In the genomic region with DNA sequence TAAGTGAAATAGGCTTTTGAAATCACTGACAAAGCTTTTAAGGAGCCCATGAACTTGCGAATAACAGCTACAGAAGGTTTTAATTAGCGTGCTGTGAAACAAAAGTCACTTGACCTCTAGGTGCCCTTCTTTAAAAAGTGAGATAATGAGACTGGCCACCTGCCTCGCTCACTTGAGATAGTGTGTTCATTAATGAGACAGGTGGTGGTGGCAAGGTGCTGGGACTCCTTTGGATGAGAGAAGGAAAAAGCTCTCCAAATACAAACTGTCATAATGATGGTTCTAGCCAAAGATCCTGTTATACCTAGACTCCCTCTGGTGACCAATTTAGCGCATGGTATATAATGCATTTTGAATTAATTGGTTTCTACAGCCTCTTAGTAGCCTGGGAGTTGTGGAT, we compare ENCODE assay signal across 8 cellular contexts. TPM values are rescaled to one million over a fixed set of nuclear protein-coding genes. Genes with fewer than 3 reads are reported as not detected.
DNase-seq lines count a peak whose midpoint lies in the region; ATAC-seq, FAIRE-seq and TF ChIP-seq lines count a peak whose summit lies in the region.
"Had no signal": no experiment of that assay in that cellular context is flagged by ENCODE, and none has a peak within 500 bp of the region (broad histone marks: within the 10 kb centered on the region; RNA-seq: fewer than 3 reads in every experiment).

No MANE protein-coding gene starts in this region.

- H4K5ac ChIP-seq in H1 (ENCODE audit: insufficient read length, low read depth, low read length) = no peak overlapping the region

- no peak overlapping the region for H2BK120ac ChIP-seq in H1 (replicated peaks; ENCODE audit: low read depth, low read length)

- no peak overlapping the region for H3K4ac ChIP-seq in H1 (replicated peaks; ENCODE audit: insufficient read length, low read depth, low read length)

- peaks cover 6% of the 10 kb centered on the region for H3K27me3 Mint-ChIP-seq in CD8-positive, alpha-beta T cell (ENCODE audit: low read depth)

- H3K4me2 ChIP-seq in H1 (ENCODE audit: insufficient read depth in 1 of 2, low read depth in 2 of 2, low read length in 2 of 2) = no peak overlapping the region

- no peak overlapping the region for H3K56ac ChIP-seq in H1 (replicated peaks; ENCODE audit: insufficient read length, low read depth, low read length)

- FAIRE-seq in HTR-8/SVneo (lab: Jason Lieb, UNC) = no peak
- FAIRE-seq in H1 (lab: Jason Lieb, UNC) = no peak
- FAIRE-seq in small intestine (lab: Jason Lieb, UNC) = no peak

- ATAC-seq in CD8-positive, alpha-beta T cell = no peak
- ATAC-seq: activated T-cell treated with anti-CD3 and anti-CD28 coated beads, Interleukin-2, amount 50 U/mL, for 4 hours had no signal

- no peak overlapping the region for H2BK12ac ChIP-seq in H1 (ENCODE audit: low read depth, low read length)

- H3K9me3 ChIP-seq in H1 (ENCODE audit: insufficient read depth in 2 of 2, low read depth in 1 of 2, low read length in 1 of 2) = peaks cover 0 to 6% of the 10 kb centered on the region in 2 experiments; a peak in 1 of 4 replicates
- H3K9me3 ChIP-seq in small intestine (ENCODE audit: control insufficient read depth, low read depth) = no peaks in the 10 kb centered on the region
- H3K9me3 ChIP-seq in CD8-positive, alpha-beta T cell (ENCODE audit: low read length) = no peaks in the 10 kb centered on the region

- DNase-seq in HTR-8/SVneo (ENCODE audit: insufficient read length, low spot score) (peak; percentile 24), NCI-H510A (lab: John Stamatoyannopoulos, UW) (peak; percentile 43), H1 (ENCODE audit: low read depth in 1 of 2, low spot score in 2 of 2) (no peak), small intestine (peak; percentile 55), CD1c-positive myeloid dendritic cell (ENCODE audit: extremely low spot score) (no peak)
- DNase-seq in activated CD4-positive, alpha-beta T cell treated with anti-CD3 and anti-CD28 coated beads for 48 hours = no peak
- no peak for DNase-seq in CD8-positive, alpha-beta T cell
- DNase-seq: activated T-cell treated with anti-CD3 and anti-CD28 coated beads, Interleukin-2, amount 50 U/mL, for 4 hours had no signal

- H3K27me3 ChIP-seq in H1 (replicated peaks in 1 of 4; ENCODE audit: control insufficient read depth in 3 of 4, extremely low read depth in 1 of 4, insufficient read depth in 3 of 4, low read length in 3 of 4) = no peaks in the 10 kb centered on the region
- no peaks in the 10 kb centered on the region for H3K27me3 ChIP-seq in small intestine (ENCODE audit: control insufficient read depth in 2 of 2, insufficient read depth in 2 of 2, low read length in 2 of 2)
- no peaks in the 10 kb centered on the region for H3K27me3 ChIP-seq in CD8-positive, alpha-beta T cell (ENCODE audit: insufficient read depth, low read length)

- H4K91ac ChIP-seq in H1 (replicated peaks; ENCODE audit: insufficient read length, low read length) = no peak overlapping the region

- H4K20me1 ChIP-seq in H1 (replicated peaks in 1 of 2; ENCODE audit: control insufficient read depth in 1 of 2, insufficient read depth in 2 of 2, low read length in 2 of 2) = no peaks in the 10 kb centered on the region

- H2BK5ac ChIP-seq in H1 (ENCODE audit: low read depth, low read length) = no peak overlapping the region

- CTCF ChIA-PET in H1 (lab: Charles Lee; ENCODE audit: partially characterized antibody) = interaction anchor here (0.7 to 20.7 kb wide), 13 partner anchors 9 to 280 kb away, joined by 3 to 240 read pairs (median 4); no protein-coding TSS in a partner anchor
- CTCF ChIA-PET in CD8-positive, alpha-beta T cell (lab: Charles Lee) = interaction anchor here (0.6 kb wide), 1 partner anchor 8 kb away, joined by 4 read pairs; no protein-coding TSS in a partner anchor

- H3K36me3 ChIP-seq in H1 (ENCODE audit: control insufficient read depth in 2 of 4, insufficient read depth in 4 of 4, low read length in 3 of 4) (no peaks in the 10 kb centered on the region), small intestine (ENCODE audit: control insufficient read depth in 2 of 2, insufficient read depth in 2 of 2, low read length in 2 of 2) (no peaks in the 10 kb centered on the region)
- H3K36me3 ChIP-seq in CD8-positive, alpha-beta T cell (ENCODE audit: insufficient read depth, low read length) = no peaks in the 10 kb centered on the region

- H4K8ac ChIP-seq in H1 (ENCODE audit: extremely low read depth, insufficient read depth, low read length) = no peak overlapping the region

- no peaks in the 10 kb centered on the region for H3K79me1 ChIP-seq in H1 (ENCODE audit: low read depth, low read length)

- intact Hi-C loops in CD8-positive, alpha-beta T cell (cut with DNase I, micrococcal nuclease) = no loop called here

- peaks cover 0 to 4% (median under 1%) of the 10 kb centered on the region in 4 experiments; a peak in 3 of 7 replicates for H3K4me1 ChIP-seq in H1 (replicated peaks in 1 of 4; ENCODE audit: control insufficient read depth in 3 of 4, insufficient read depth in 4 of 4, low read length in 3 of 4)
- peaks cover 2 to 6% of the 10 kb centered on the region in 2 donors for H3K4me1 ChIP-seq in small intestine (ENCODE audit: control insufficient read depth in 2 of 2, insufficient read depth in 1 of 2, low read depth in 1 of 2, low read length in 1 of 2)
- H3K4me1 ChIP-seq in CD8-positive, alpha-beta T cell (ENCODE audit: insufficient read depth, low read length) = no peaks in the 10 kb centered on the region

- peak; percentile 60 to 66 for TF ChIP-seq RAD21 in H1 (IDR thresholded peaks at IDR 0.05 in 1 of 2, conservative IDR thresholded peaks at IDR 0.05 in 1 of 2; ENCODE audit: low read depth in 2 of 2, low read length in 2 of 2)

- no peak overlapping the region for H3K14ac ChIP-seq in H1 (ENCODE audit: insufficient read length)

- no peak overlapping the region for H3K23ac ChIP-seq in H1 (ENCODE audit: insufficient read length)

- no peak overlapping the region for H2BK20ac ChIP-seq in H1 (ENCODE audit: low read length)

- H3K27ac Mint-ChIP-seq in CD8-positive, alpha-beta T cell = no peak overlapping the region

- no peak overlapping the region for H3K4me3 Mint-ChIP-seq in CD8-positive, alpha-beta T cell
- H3K4me3 Mint-ChIP-seq: activated T-cell treated with anti-CD3 and anti-CD28 coated beads, Interleukin-2, amount 50 U/mL, for 4 hours had no signal

- H3K27ac ChIP-seq in H1 (ENCODE audit: low read depth, low read length) (no peak overlapping the region), small intestine (ENCODE audit: low read depth in 1 of 2, low read length in 1 of 2) (no peak overlapping the region)
- no peak overlapping the region for H3K27ac ChIP-seq in CD8-positive, alpha-beta T cell (ENCODE audit: low read depth, low read length)

- H3K4me1 Mint-ChIP-seq in CD8-positive, alpha-beta T cell (ENCODE audit: low read depth) = no peaks in the 10 kb centered on the region

- no peaks in the 10 kb centered on the region for H3K79me2 ChIP-seq in H1 (ENCODE audit: control insufficient read depth in 1 of 2, insufficient read depth in 2 of 2, low read length in 2 of 2)

- no peak overlapping the region for H2BK15ac ChIP-seq in H1 (ENCODE audit: low read length)

- no peak overlapping the region for H2AFZ ChIP-seq in H1 (ENCODE audit: low read length)

- H3K36me3 Mint-ChIP-seq in CD8-positive, alpha-beta T cell = no peaks in the 10 kb centered on the region

- POLR2A ChIA-PET in H1 (lab: Charles Lee; ENCODE audit: partially characterized antibody) = interaction anchor here (1.0 to 2.2 kb wide), 5 partner anchors 10 to 99 kb away, joined by 3 to 10 read pairs (median 4); partner anchors contain the start of gene IREB2
- POLR2A ChIA-PET in CD8-positive, alpha-beta T cell (lab: Charles Lee) = no interaction called here

- peak in 2 of 3 experiments; percentile 31 to 44; a peak in 2 of 4 replicates for TF ChIP-seq CTCF in H1 (IDR thresholded peaks at IDR 0.05; ENCODE audit: control extremely low read depth in 1 of 3, insufficient read depth in 1 of 3, low read depth in 1 of 3, low read length in 3 of 3)
- no peak for TF ChIP-seq CTCF in CD8-positive, alpha-beta T cell (IDR thresholded peaks at IDR 0.05)

- no peak for TF ChIP-seq POLR2A in H1 (IDR thresholded peaks at IDR 0.05; ENCODE audit: control extremely low read depth in 1 of 2, low read depth in 2 of 2, low read length in 2 of 2)

- no peaks in the 10 kb centered on the region for H3K23me2 ChIP-seq in H1 (ENCODE audit: low read depth, low read length)

- no peak overlapping the region for H2AK5ac ChIP-seq in H1 (ENCODE audit: low read depth, low read length)

- no peak overlapping the region for H3K9ac ChIP-seq in H1 (replicated peaks in 1 of 4; ENCODE audit: extremely low read depth in 1 of 4, low read depth in 3 of 4, low read length in 3 of 4)

- H3K18ac ChIP-seq in H1 (ENCODE audit: extremely low read depth, low read length) = no peak overlapping the region

- H3K9me3 Mint-ChIP-seq in CD8-positive, alpha-beta T cell = no peaks in the 10 kb centered on the region
- H3K9me3 Mint-ChIP-seq: activated T-cell treated with anti-CD3 and anti-CD28 coated beads, Interleukin-2, amount 50 U/mL, for 4 hours had no signal

- WGBS in H1 (ENCODE audit: extremely low coverage in 1 of 2, insufficient coverage in 1 of 2, insufficient read length in 1 of 2, insufficient replicate concordance in 2 of 2, low coverage in 1 of 2, low lambda C conversion rate in 2 of 2, missing lambda C conversion rate in 1 of 2), 2 experiments = 63% methylated on average over 4 of the region's 4 CpGs; no CpG with 5 or more reads in 1 of the 2 experiments
- 23 to 57% (median 30%) methylated on average over 4 of the region's 4 CpGs for WGBS in small intestine, 3 donors

- no peak for TF ChIP-seq EP300 in H1 (IDR thresholded peaks at IDR 0.05; ENCODE audit: borderline replicate concordance in 1 of 2, low read depth in 2 of 2, low read length in 2 of 2)

- no peak overlapping the region for H3K4me3 ChIP-seq in H1 (ENCODE audit: extremely low read depth in 1 of 4, insufficient read depth in 2 of 4, low read depth in 3 of 4, low read length in 4 of 4)
- no peak overlapping the region for H3K4me3 ChIP-seq in small intestine (ENCODE audit: low read depth in 1 of 2, low read length in 2 of 2)
- H3K4me3 ChIP-seq in CD8-positive, alpha-beta T cell (ENCODE audit: low read depth, low read length) = no peak overlapping the region

TF ChIP-seq in H1, 55 proteins besides CTCF, POLR2A, EP300 and RAD21 (continues in another document):
- no peak for TF ChIP-seq SUZ12 (IDR thresholded peaks at IDR 0.05; ENCODE audit: low read length)
- no peak for TF ChIP-seq KDM4A (IDR thresholded peaks at IDR 0.05; ENCODE audit: low read depth, low read length, severe bottlenecking)

RNA-seq across cellular contexts. Expression of gene IREB2, which starts 22.7 kb away (rescaled TPM):
- total RNA-seq in H1 (2021; fragmentation: NEBNext Ultra II Directional; extraction: Animal tissue kit (Norgen Biotek cat#: 25700)) = 99.7 and 103 TPM in 2 replicates
- polyA plus RNA-seq in H1 (2011; rRNA removed) (15.7 and 21.0 TPM in 2 replicates), small intestine (10 to 100 TPM; 12.4 to 16.3 (median 14.2) TPM)
- 26.8 TPM for polyA plus RNA-seq in H1 (2011; cell fraction: cytosol; rRNA removed)
- polyA plus RNA-seq in H1 (2011; cell fraction: nucleus; rRNA removed) = 20.1 TPM
- 20.9 to 62.3 TPM (median 38.7 TPM) in 4 replicates for polyA plus RNA-seq in H1 (2012, experiment 1 of 2)
- polyA plus RNA-seq in H1 (2012, experiment 2 of 2) = 2.2 TPM
- 30.1 TPM for polyA plus RNA-seq in H1 (2013, experiment 1 of 2)
- polyA plus RNA-seq in H1 (2013, experiment 2 of 2) = 27.0 TPM
- 75.4 and 91.3 TPM in 2 replicates for polyA minus RNA-seq in H1 (2011; rRNA and poly(A)+ RNA removed)
- polyA minus RNA-seq in H1 (2011; cell fraction: cytosol; rRNA and poly(A)+ RNA removed) = 48.4 TPM
- 57.5 TPM for polyA minus RNA-seq in H1 (2011; cell fraction: nucleus; rRNA and poly(A)+ RNA removed)
- total RNA-seq in CD8-positive, alpha-beta T cell = 10 to 100 TPM; 67.4 to 76.7 TPM

Comparison
In these comparisons a context has a peak if more than half of its experiments do, and no peak if none do; other contexts are left out.
1. DNase-seq: peak in HTR-8/SVneo (single experiment), NCI-H510A (single experiment) and small intestine (single experiment); none in H1 (0 of 2), CD1c-positive myeloid dendritic cell (single experiment), activated CD4-positive, alpha-beta T cell treated with anti-CD3 and anti-CD28 coated beads for 48 hours (single experiment) and CD8-positive, alpha-beta T cell (0 of 7).